In the genomic region with DNA sequence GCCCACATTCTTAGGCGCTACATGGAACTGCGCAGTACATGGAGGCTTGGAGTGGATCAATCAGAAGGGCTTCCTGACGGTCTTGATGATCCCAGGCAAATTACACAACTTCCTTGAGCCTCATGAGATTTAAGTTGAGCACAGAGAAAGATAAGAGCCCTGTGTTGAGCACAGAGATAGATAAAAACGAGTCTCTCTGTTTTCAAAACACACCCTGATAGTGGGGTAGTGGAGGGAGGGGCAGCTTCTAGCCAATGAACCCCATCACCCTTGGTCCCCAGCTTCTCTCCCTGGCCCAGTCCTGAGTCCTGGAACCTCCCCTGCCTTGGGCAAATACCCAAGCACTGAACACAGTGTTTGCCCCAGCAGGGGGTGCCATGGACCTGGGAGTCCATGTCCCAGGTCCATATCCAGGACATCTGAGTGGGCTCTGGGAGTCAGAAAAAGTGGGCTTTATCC, we compare ENCODE assay signal across 10 cellular contexts. TPM values are rescaled to one million over a fixed set of nuclear protein-coding genes. Genes with fewer than 3 reads are reported as not detected.
DNase-seq lines count a peak whose midpoint lies in the region; ATAC-seq and TF ChIP-seq lines count a peak whose summit lies in the region.
"Had no signal": no experiment of that assay in that cellular context is flagged by ENCODE, and none has a peak within 500 bp of the region (broad histone marks: within the 10 kb centered on the region; RNA-seq: fewer than 3 reads in every experiment).

No MANE protein-coding gene starts in this region.

- intact Hi-C loops in OCI-LY7 (cut with micrococcal nuclease; ENCODE audit: unreplicated experiment) = loop anchor here (10.0 kb wide), 1 partner anchor 797 kb away; no protein-coding TSS in a partner anchor

- no peak overlapping the region for H2AFZ ChIP-seq in OCI-LY7 (ENCODE audit: low read length)

- ATAC-seq in HG03571 (IDR thresholded peaks at IDR 0.05; ENCODE audit: unreplicated experiment) = no peak
- no peak for ATAC-seq in GM21723 (IDR thresholded peaks at IDR 0.05; ENCODE audit: unreplicated experiment)
- ATAC-seq in HG03432 (IDR thresholded peaks at IDR 0.05; ENCODE audit: unreplicated experiment) = no peak

- no TSS peak for BruUV-seq in OCI-LY7 (replicated peaks; lab: Mats Ljungman, UMichigan)

- CTCF ChIA-PET in OCI-LY7 (lab: Charles Lee; ENCODE audit: unreplicated experiment) = no interaction called here

- TF ChIP-seq CTCF in 22Rv1 (IDR thresholded peaks at IDR 0.05) = peak; percentile 30
- peak; percentile 58 for TF ChIP-seq CTCF in OCI-LY7 (conservative IDR thresholded peaks at IDR 0.05; ENCODE audit: low read length)
- TF ChIP-seq CTCF in epithelial cell of proximal tubule (conservative IDR thresholded peaks at IDR 0.05; ENCODE audit: low read depth, low read length) = peak; percentile 37

- H3K36me3 ChIP-seq in OCI-LY7 (ENCODE audit: insufficient read depth, low read length) = no peaks in the 10 kb centered on the region

- no peak overlapping the region for H3K27ac ChIP-seq in 22Rv1
- no peak overlapping the region for H3K27ac ChIP-seq in OCI-LY7 (ENCODE audit: low read depth, low read length, poor library complexity, severe bottlenecking)

- H3K9me2 ChIP-seq in OCI-LY7 (ENCODE audit: insufficient read depth, low read length) = no peaks in the 10 kb centered on the region

- no peaks in the 10 kb centered on the region for H3K4me1 ChIP-seq in OCI-LY7 (ENCODE audit: insufficient read depth, low read length, poor library complexity, severe bottlenecking)

- DNase-seq in ELR (ENCODE audit: low read depth) (peak; percentile 52), OCI-LY7 (ENCODE audit: low spot score) (peak; percentile 19), epithelial cell of proximal tubule (ENCODE audit: low read depth) (no peak), KG1 (lab: John Stamatoyannopoulos, UW) (no peak)
- DNase-seq: NCI-H1092 had no signal

- H3K4me2 ChIP-seq in OCI-LY7 (ENCODE audit: low read length) = no peak overlapping the region

- no peak overlapping the region for H3K4me3 ChIP-seq in OCI-LY7 (ENCODE audit: low read depth, low read length, poor library complexity, severe bottlenecking)
- H3K4me3 ChIP-seq in epithelial cell of proximal tubule (ENCODE audit: low read depth, low read length) = no peak overlapping the region

- POLR2A ChIA-PET in OCI-LY7 (lab: Charles Lee) = interaction anchor here (1.2 kb wide), 1 partner anchor 20 kb away, joined by 4 read pairs; no protein-coding TSS in a partner anchor

- H3K9me3 ChIP-seq in OCI-LY7 (ENCODE audit: low read length) = no peaks in the 10 kb centered on the region

- no peaks in the 10 kb centered on the region for H3K79me2 ChIP-seq in OCI-LY7 (ENCODE audit: insufficient read depth, low read depth, low read length)

- H4K20me1 ChIP-seq in OCI-LY7 (ENCODE audit: insufficient read depth, low read length) = no peaks in the 10 kb centered on the region

RNA-seq across cellular contexts. Expression of a gene that starts 9.1 kb away (rescaled TPM):
- 0.08 and 0.13 TPM in 2 replicates for total RNA-seq in OCI-LY7 (2014; rRNA removed; shearing (Covaris generic))
- total RNA-seq in OCI-LY7 (2022) (not detected in 2 replicates), epithelial cell of proximal tubule (not detected in 2 replicates)
- total RNA-seq: cerebellum had no signal

RNA-seq across cellular contexts. Expression of a gene that starts 25.0 kb away (rescaled TPM):
- 43.8 and 61.1 TPM in 2 replicates for total RNA-seq in OCI-LY7 (2014; rRNA removed; shearing (Covaris generic))
- total RNA-seq in OCI-LY7 (2022) (40.1 and 42.1 TPM in 2 replicates), epithelial cell of proximal tubule (49.2 and 60.5 TPM in 2 replicates)

RNA-seq across cellular contexts. Expression of a gene that starts 32.2 kb away (rescaled TPM):
- total RNA-seq in OCI-LY7 (2014; rRNA removed; shearing (Covaris generic)) = 0.21 and 0.63 TPM in 2 replicates
- total RNA-seq in OCI-LY7 (2022) (1.2 and 1.8 TPM in 2 replicates), epithelial cell of proximal tubule (14.2 and 24.5 TPM in 2 replicates)

RNA-seq across cellular contexts. Expression of a gene that starts 47.7 kb away (rescaled TPM):
- 89.5 and 155 TPM in 2 replicates for total RNA-seq in OCI-LY7 (2014; rRNA removed; shearing (Covaris generic))
- total RNA-seq in OCI-LY7 (2022) (106 and 133 TPM in 2 replicates), epithelial cell of proximal tubule (77.0 and 86.9 TPM in 2 replicates)

Comparison
In these comparisons a context has a peak if more than half of its experiments do, and no peak if none do; other contexts are left out.
1. DNase-seq: peak in ELR (single experiment) and OCI-LY7 (single experiment); none in epithelial cell of proximal tubule (single experiment) and KG1 (single experiment).
2. Peak in every context shown above with its lines, with median percentiles within 50 percentile points of each other: CTCF ChIP-seq.